ENCODE assay signal across 8 cellular contexts in genomic region chr12:76031081-76031413, GRCh38. TPM values are rescaled to one million over a fixed set of nuclear protein-coding genes. Genes with fewer than 3 reads are reported as not detected.
DNase-seq lines count a peak whose midpoint lies in the region; ATAC-seq and TF ChIP-seq lines count a peak whose summit lies in the region.

No MANE protein-coding gene starts in this region.

- peaks cover 24% of the 10 kb centered on the region for H3K36me3 Mint-ChIP-seq in activated CD4-positive, alpha-beta memory T cell treated with anti-CD3 and anti-CD28 coated beads for 36 hours
- H3K36me3 Mint-ChIP-seq in stimulated activated effector memory CD8-positive, alpha-beta T cell treated with anti-CD3 and anti-CD28 coated beads, Interleukin-12 subunit alpha, Interleukin-12 subunit beta, amount 100 ng/mL, for 72 hours: peaks cover 68% of the 10 kb centered on the region

- H3K4me3 ChIP-seq in GM12864 (ENCODE audit: low read depth, low read length) (peak overlapping the region; percentile 78), right cardiac atrium (ENCODE audit: low read length) (peak overlapping the region; percentile 86)

- no peaks in the 10 kb centered on the region for H3K9me3 Mint-ChIP-seq in activated CD4-positive, alpha-beta memory T cell treated with anti-CD3 and anti-CD28 coated beads for 36 hours
- H3K9me3 Mint-ChIP-seq in stimulated activated effector memory CD8-positive, alpha-beta T cell treated with anti-CD3 and anti-CD28 coated beads, Interleukin-12 subunit alpha, Interleukin-12 subunit beta, amount 100 ng/mL, for 72 hours: no peaks in the 10 kb centered on the region

- peaks cover 39% of the 10 kb centered on the region for H3K4me1 Mint-ChIP-seq in activated CD4-positive, alpha-beta memory T cell treated with anti-CD3 and anti-CD28 coated beads for 36 hours (ENCODE audit: low read depth)
- H3K4me1 Mint-ChIP-seq in stimulated activated effector memory CD8-positive, alpha-beta T cell treated with anti-CD3 and anti-CD28 coated beads, Interleukin-12 subunit alpha, Interleukin-12 subunit beta, amount 100 ng/mL, for 72 hours: peaks cover 48% of the 10 kb centered on the region

- peak overlapping the region; percentile 94 for H3K27ac Mint-ChIP-seq in activated CD4-positive, alpha-beta memory T cell treated with anti-CD3 and anti-CD28 coated beads for 36 hours
- H3K27ac Mint-ChIP-seq in stimulated activated effector memory CD8-positive, alpha-beta T cell treated with anti-CD3 and anti-CD28 coated beads, Interleukin-12 subunit alpha, Interleukin-12 subunit beta, amount 100 ng/mL, for 72 hours: peak overlapping the region; percentile 98

- DNase-seq in GM12864 (ENCODE audit: low read depth) (no peak), right cardiac atrium (no peak), NCI-H2081 (lab: John Stamatoyannopoulos, UW) (no peak), NCI-H748 (lab: John Stamatoyannopoulos, UW; ENCODE audit: unreplicated experiment) (no peak)
- no peak for DNase-seq in activated CD4-positive, alpha-beta memory T cell treated with anti-CD3 and anti-CD28 coated beads for 36 hours
- no peak for DNase-seq in stimulated activated effector memory CD8-positive, alpha-beta T cell treated with anti-CD3 and anti-CD28 coated beads, Interleukin-12 subunit alpha, Interleukin-12 subunit beta, amount 100 ng/mL, for 72 hours (ENCODE audit: low spot score in 2 of 2)

- POLR2A ChIA-PET in activated CD4-positive, alpha-beta memory T cell treated with anti-CD3 and anti-CD28 coated beads for 36 hours (lab: Charles Lee): interaction anchor here (0.8 to 5.4 kb wide), 32 partner anchors 9 to 640 kb away, joined by 3 to 88 read pairs (median 5); partner anchors contain the start of genes BBS10, GLIPR1, GLIPR1L2 and KRR1

- intact Hi-C loops in activated CD4-positive, alpha-beta memory T cell treated with anti-CD3 and anti-CD28 coated beads for 36 hours (cut with micrococcal nuclease): loop anchor here (1.0 to 5.0 kb wide), 16 partner anchors 11 to 1494 kb away; partner anchors contain the start of genes ATXN7L3B, GLIPR1, KRR1 and NAP1L1
- intact Hi-C loops in right cardiac atrium (cut with DNase I): loop anchor here (5.0 to 10.0 kb wide), 7 partner anchors 94 to 506 kb away; no protein-coding TSS in a partner anchor

- 0% methylated on average over 26 of the region's 26 CpGs for WGBS in right cardiac atrium

- TF ChIP-seq CTCF in GM12864 (IDR thresholded peaks at IDR 0.05; ENCODE audit: low read depth, low read length, missing control alignments): no peak

- H3K27me3 Mint-ChIP-seq in activated CD4-positive, alpha-beta memory T cell treated with anti-CD3 and anti-CD28 coated beads for 36 hours: no peaks in the 10 kb centered on the region

- peak overlapping the region; percentile 66 for H3K27ac ChIP-seq in right cardiac atrium (ENCODE audit: low read length)

- no peak for TF ChIP-seq POLR2A in GM18505 (IDR thresholded peaks at IDR 0.05; ENCODE audit: borderline replicate concordance, extremely low read depth, insufficient read depth, insufficient read length)

- CTCF ChIA-PET in activated CD4-positive, alpha-beta memory T cell treated with anti-CD3 and anti-CD28 coated beads for 36 hours (lab: Charles Lee): interaction anchor here (0.6 to 6.4 kb wide), 34 partner anchors 10 to 696 kb away, joined by 3 to 67 read pairs (median 4); partner anchors contain the start of genes GLIPR1L1, GLIPR1L2 and KRR1

- no peaks in the 10 kb centered on the region for H3K9me3 ChIP-seq in right cardiac atrium (ENCODE audit: control insufficient read depth, low read length)

- peak; percentile 13 for ATAC-seq in HG02870 (IDR thresholded peaks at IDR 0.05; ENCODE audit: unreplicated experiment)
- ATAC-seq in right cardiac atrium: no peak
- no peak for ATAC-seq in stimulated activated effector memory CD8-positive, alpha-beta T cell treated with anti-CD3 and anti-CD28 coated beads, Interleukin-12 subunit alpha, Interleukin-12 subunit beta, amount 100 ng/mL, for 72 hours
- ATAC-seq in GM18505 (IDR thresholded peaks at IDR 0.05; ENCODE audit: unreplicated experiment): no peak

- H3K4me3 Mint-ChIP-seq in activated CD4-positive, alpha-beta memory T cell treated with anti-CD3 and anti-CD28 coated beads for 36 hours: peak overlapping the region; percentile 96
- H3K4me3 Mint-ChIP-seq in stimulated activated effector memory CD8-positive, alpha-beta T cell treated with anti-CD3 and anti-CD28 coated beads, Interleukin-12 subunit alpha, Interleukin-12 subunit beta, amount 100 ng/mL, for 72 hours: peak overlapping the region; percentile 90

- no peaks in the 10 kb centered on the region for H3K27me3 ChIP-seq in right cardiac atrium (ENCODE audit: control insufficient read depth, insufficient read depth)

- H3K4me1 ChIP-seq in right cardiac atrium (ENCODE audit: control insufficient read depth, insufficient read depth, low read length): peaks cover 5% of the 10 kb centered on the region

RNA-seq across cellular contexts. Expression of gene PHLDA1, which starts 0.5 kb away (rescaled TPM):
- total RNA-seq in activated CD4-positive, alpha-beta memory T cell treated with anti-CD3 and anti-CD28 coated beads for 36 hours: 10 to 100 TPM; 23.8 to 24.4 TPM
- 1 to 10 TPM; 2.0 to 5.9 (median 3.5) TPM for total RNA-seq in right cardiac atrium
- 3.9 TPM for polyA plus RNA-seq in right cardiac atrium

RNA-seq across cellular contexts. Expression of gene NAP1L1, which starts 53.4 kb away (rescaled TPM):
- 100 to 1,000 TPM; 889 to 895 TPM for total RNA-seq in activated CD4-positive, alpha-beta memory T cell treated with anti-CD3 and anti-CD28 coated beads for 36 hours
- total RNA-seq in right cardiac atrium: 100 to 1,000 TPM; 352 to 471 (median 401) TPM
- 335 TPM for polyA plus RNA-seq in right cardiac atrium
